In genomic region chr5:14759744-14760547, GRCh38 we compare ENCODE assay signal across 15 cellular contexts.
DNase-seq lines count a peak whose midpoint lies in the region; ATAC-seq, FAIRE-seq and TF ChIP-seq lines count a peak whose summit lies in the region.
"Had no signal": no experiment of that assay in that cellular context is flagged by ENCODE, and none has a peak within 500 bp of the region (broad histone marks: within the 10 kb centered on the region; RNA-seq: fewer than 3 reads in every experiment).

No MANE protein-coding gene starts in this region.

- no peaks in the 10 kb centered on the region for H3K27me3 ChIP-seq in WERI-Rb-1 (ENCODE audit: insufficient read depth, low read depth, severe bottlenecking)
- no peaks in the 10 kb centered on the region for H3K27me3 ChIP-seq in small intestine (ENCODE audit: control insufficient read depth in 2 of 2, insufficient read depth in 2 of 2, low read length in 2 of 2)

- intact Hi-C loops in left colon (cut with DNase I, micrococcal nuclease): no loop called here

- H3K27ac Mint-ChIP-seq in stimulated activated effector memory CD8-positive, alpha-beta T cell treated with anti-CD3 and anti-CD28 coated beads, Interleukin-12 subunit alpha, Interleukin-12 subunit beta, amount 100 ng/mL, for 72 hours: peak overlapping the region; percentile 2

- peak; percentile 80 for DNase-seq in WERI-Rb-1
- no peak for DNase-seq in left colon
- no peak for DNase-seq in stimulated activated effector memory CD8-positive, alpha-beta T cell treated with anti-CD3 and anti-CD28 coated beads, Interleukin-12 subunit alpha, Interleukin-12 subunit beta, amount 100 ng/mL, for 72 hours (ENCODE audit: low spot score in 2 of 2)
- DNase-seq in CD1c-positive myeloid dendritic cell (ENCODE audit: extremely low spot score): no peak
- DNase-seq in small intestine: no peak
- DNase-seq: DMS 273 treated with DMSO at 0.1 percent for 48 hours, MM.1S, NCI-H2029, NCI-H2171 treated with DMSO at 0.1 percent for 48 hours, NCI-H510A treated with DMSO at 0.1 percent for 48 hours, PC-3 had no signal

- 77 to 82% (median 80%) methylated on average over 6 of the region's 6 CpGs for WGBS in small intestine, 3 donors

- H3K27ac ChIP-seq in HEK293 (ENCODE audit: extremely low read depth, low read depth, low read length) (no peak overlapping the region), WERI-Rb-1 (peak overlapping the region; percentile 78), small intestine (ENCODE audit: low read depth in 1 of 2, low read length in 1 of 2) (no peak overlapping the region)
- H3K27ac ChIP-seq: KMS-11 had no signal

- peaks cover 12% of the 10 kb centered on the region for H3K36me3 Mint-ChIP-seq in stimulated activated effector memory CD8-positive, alpha-beta T cell treated with anti-CD3 and anti-CD28 coated beads, Interleukin-12 subunit alpha, Interleukin-12 subunit beta, amount 100 ng/mL, for 72 hours

- FAIRE-seq in small intestine (lab: Jason Lieb, UNC): no peak
- FAIRE-seq: H1 had no signal

- H3K4me3 ChIP-seq in HEK293 (ENCODE audit: low read depth, low read length) (no peak overlapping the region), WERI-Rb-1 (ENCODE audit: low read depth, low read length) (no peak overlapping the region), small intestine (ENCODE audit: low read depth in 1 of 2, low read length in 2 of 2) (no peak overlapping the region)

- no peaks in the 10 kb centered on the region for H3K4me1 Mint-ChIP-seq in stimulated activated effector memory CD8-positive, alpha-beta T cell treated with anti-CD3 and anti-CD28 coated beads, Interleukin-12 subunit alpha, Interleukin-12 subunit beta, amount 100 ng/mL, for 72 hours

- POLR2A ChIA-PET in HEK293 (lab: Yijun Ruan, JAX): no interaction called here

- peak; percentile 61 for ATAC-seq in left colon
- ATAC-seq in stimulated activated effector memory CD8-positive, alpha-beta T cell treated with anti-CD3 and anti-CD28 coated beads, Interleukin-12 subunit alpha, Interleukin-12 subunit beta, amount 100 ng/mL, for 72 hours: no peak
- ATAC-seq in GM21390 (IDR thresholded peaks at IDR 0.05; ENCODE audit: unreplicated experiment): no peak
- ATAC-seq: PC-3 had no signal

- CTCF ChIA-PET in HEK293 (lab: Yijun Ruan, JAX): interaction anchor here (0.8 kb wide), 1 partner anchor 40 kb away, joined by 3 read pairs; no protein-coding TSS in a partner anchor

- no peaks in the 10 kb centered on the region for H3K9me3 Mint-ChIP-seq in stimulated activated effector memory CD8-positive, alpha-beta T cell treated with anti-CD3 and anti-CD28 coated beads, Interleukin-12 subunit alpha, Interleukin-12 subunit beta, amount 100 ng/mL, for 72 hours

- H3K9me3 ChIP-seq in HEK293 (ENCODE audit: control insufficient read depth, insufficient read depth, low read depth, low read length): no peaks in the 10 kb centered on the region
- H3K9me3 ChIP-seq in WERI-Rb-1 (ENCODE audit: severe bottlenecking): no peaks in the 10 kb centered on the region
- H3K9me3 ChIP-seq in small intestine (ENCODE audit: control insufficient read depth, low read depth): no peaks in the 10 kb centered on the region

- H3K4me3 Mint-ChIP-seq in stimulated activated effector memory CD8-positive, alpha-beta T cell treated with anti-CD3 and anti-CD28 coated beads, Interleukin-12 subunit alpha, Interleukin-12 subunit beta, amount 100 ng/mL, for 72 hours: no peak overlapping the region

- no peak for TF ChIP-seq CTCF in HEK293 (tag by site-specific recombination; IDR thresholded peaks at IDR 0.05)
- TF ChIP-seq CTCF in WERI-Rb-1 (IDR thresholded peaks at IDR 0.05; ENCODE audit: low read depth, low read length): no peak

- H3K4me1 ChIP-seq in HEK293 (ENCODE audit: control insufficient read depth, insufficient read depth, low read length) (no peaks in the 10 kb centered on the region), small intestine (ENCODE audit: control insufficient read depth in 2 of 2, insufficient read depth in 1 of 2, low read depth in 1 of 2, low read length in 1 of 2) (no peaks in the 10 kb centered on the region)

- peaks cover 0 to under 1% of the 10 kb centered on the region in 2 experiments; a peak in 1 of 3 replicates for H3K36me3 ChIP-seq in HEK293 (ENCODE audit: control insufficient read depth in 2 of 2, insufficient read depth in 1 of 2, low read length in 2 of 2)
- H3K36me3 ChIP-seq in WERI-Rb-1: peaks cover 13% of the 10 kb centered on the region
- H3K36me3 ChIP-seq in small intestine (ENCODE audit: control insufficient read depth in 2 of 2, insufficient read depth in 2 of 2, low read length in 2 of 2): peaks cover 0 to 1% of the 10 kb centered on the region in 2 donors

TF ChIP-seq in HEK293, 187 proteins besides CTCF, POLR2A, EP300 and RAD21:
- TF ChIP-seq ZFHX2 (tag by site-specific recombination; conservative IDR thresholded peaks at IDR 0.05) (0 out of 2 replicates have a peak, but pooled peaks have one; percentile 18), EGR2 (tag by site-specific recombination; IDR thresholded peaks at IDR 0.05; ENCODE audit: low read depth) (peak; percentile 71; the same call in 1 of the 2 replicates), REPIN1 (tag by site-specific recombination; IDR thresholded peaks at IDR 0.05; ENCODE audit: low read depth) (no peak), ZNF354C (tag by site-specific recombination; IDR thresholded peaks at IDR 0.05; ENCODE audit: borderline replicate concordance, low read depth) (no peak)
